Comparison of ENCODE assay signal across 26 cellular contexts in the genomic region with DNA sequence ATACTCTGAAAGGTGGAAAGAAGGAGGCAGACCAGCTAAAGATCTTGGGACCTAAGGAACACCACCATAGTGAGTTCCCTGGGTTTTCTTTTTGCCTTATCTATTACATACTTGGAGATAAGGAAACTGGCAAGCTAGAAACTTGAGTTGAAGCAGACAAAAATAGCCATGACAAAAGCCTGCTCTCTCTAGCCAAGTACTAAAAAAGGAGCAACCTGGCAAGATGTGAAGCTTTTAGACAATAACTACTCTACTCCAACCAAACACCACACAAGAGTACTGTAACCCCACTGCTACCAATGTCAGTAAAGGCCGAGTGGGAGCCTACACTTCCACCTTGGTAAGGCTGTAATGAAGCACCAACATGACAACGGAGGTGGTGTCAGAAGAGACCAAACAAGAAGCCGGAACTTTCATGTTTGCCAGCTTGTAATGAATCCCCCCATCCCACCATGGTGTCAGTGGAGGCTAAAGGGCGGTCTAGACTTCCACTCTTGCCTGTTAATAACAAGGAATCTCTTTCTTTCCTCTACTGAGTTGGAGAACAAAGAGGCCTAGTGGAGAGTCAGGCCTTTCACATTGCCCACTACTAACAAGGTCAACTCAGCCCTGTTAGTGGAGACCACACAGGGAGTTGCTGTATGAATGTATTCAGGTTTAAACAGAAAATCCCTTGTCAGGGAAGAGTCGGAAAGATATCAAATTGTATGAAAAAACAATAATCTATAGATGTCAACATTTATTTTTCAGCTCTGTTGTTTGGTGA. TPM values are rescaled to one million over a fixed set of nuclear protein-coding genes. Genes with fewer than 3 reads are reported as not detected.
"Had no signal": no experiment of that assay in that cellular context is flagged by ENCODE, and none has a peak within 500 bp of the region (broad histone marks: within the 10 kb centered on the region; RNA-seq: fewer than 3 reads in every experiment).

No MANE protein-coding gene starts in this region.

- H3K27ac Mint-ChIP-seq: activated CD4-positive, alpha-beta T cell treated with anti-CD3 and anti-CD28 coated beads, Interleukin-2, amount 10 ng/mL, durations not matched to agents 7 days and 5 days; activated CD8-positive, alpha-beta memory T cell treated with anti-CD3 and anti-CD28 coated beads, Interleukin-2, amount 10 ng/mL, durations not matched to agents 7 days and 5 days; activated CD8-positive, alpha-beta T cell treated with anti-CD3 and anti-CD28 coated beads for 36 hours; activated naive CD4-positive, alpha-beta T cell treated with anti-CD3 and anti-CD28 coated beads, Interleukin-2, amount 50 U/mL, for 24 hours; immature natural killer cell; nephron; stimulated activated memory B cell treated with anti-CD40 and anti-IgM and Interleukin-4, amounts not matched to agents 10 μg/mL and 1 μg/mL and 100 μg/mL, for 72 hours; T-cell; T-helper 2 cell treated with Interferon-gamma antibody and Interleukin-4, amounts not matched to agents 5 μg/mL and 100 μg/mL, for 36 hours had no signal

- H3K4me1 ChIP-seq: body of pancreas, colonic mucosa, left lung, parathyroid adenoma, sigmoid colon, stomach, suprapubic skin, tibial nerve had no signal

- DNase-seq: activated CD4-positive, alpha-beta T cell treated with anti-CD3 and anti-CD28 coated beads, Interleukin-2, amount 10 ng/mL, durations not matched to agents 7 days and 5 days; activated CD4-positive, CD25-positive, alpha-beta regulatory T cell treated with anti-CD3 and anti-CD28 coated beads, Interleukin-2, amount 50 U/mL, for 72 hours; activated CD8-positive, alpha-beta memory T cell treated with anti-CD3 and anti-CD28 coated beads, Interleukin-2, amount 10 ng/mL, durations not matched to agents 7 days and 5 days; activated CD8-positive, alpha-beta T cell treated with anti-CD3 and anti-CD28 coated beads for 36 hours; activated gamma-delta T cell; activated T-cell treated with anti-CD3 and anti-CD28 coated beads for 4 hours; anterior cingulate cortex; body of pancreas; colonic mucosa; immature natural killer cell; left lung; sigmoid colon; stimulated activated CD4-positive, alpha-beta T cell treated with anti-CD3 and anti-CD28 coated beads, Interleukin-15, amount 100 ng/mL, for 24 hours; stomach; T-cell had no signal

- H3K27me3 Mint-ChIP-seq: activated CD8-positive, alpha-beta T cell treated with anti-CD3 and anti-CD28 coated beads for 36 hours; activated naive CD4-positive, alpha-beta T cell treated with anti-CD3 and anti-CD28 coated beads, Interleukin-2, amount 50 U/mL, for 24 hours; central memory CD8-positive, alpha-beta T cell; T-cell had no signal

- H3K4me3 ChIP-seq: body of pancreas, colonic mucosa, left lung, sigmoid colon, smooth muscle cell, stomach, suprapubic skin, tibial nerve had no signal

- H3K79me2 ChIP-seq: parathyroid adenoma had no signal

- ATAC-seq: activated CD8-positive, alpha-beta memory T cell treated with anti-CD3 and anti-CD28 coated beads, Interleukin-2, amount 10 ng/mL, durations not matched to agents 7 days and 5 days; activated CD8-positive, alpha-beta T cell treated with anti-CD3 and anti-CD28 coated beads for 36 hours; body of pancreas; left lung; stimulated activated memory B cell treated with anti-CD40 and anti-IgM and Interleukin-4, amounts not matched to agents 10 μg/mL and 1 μg/mL and 100 μg/mL, for 72 hours; T-cell had no signal

- H3K4me1 Mint-ChIP-seq: activated CD4-positive, alpha-beta T cell treated with anti-CD3 and anti-CD28 coated beads, Interleukin-2, amount 10 ng/mL, durations not matched to agents 7 days and 5 days; activated CD8-positive, alpha-beta memory T cell treated with anti-CD3 and anti-CD28 coated beads, Interleukin-2, amount 10 ng/mL, durations not matched to agents 7 days and 5 days; activated naive CD4-positive, alpha-beta T cell treated with anti-CD3 and anti-CD28 coated beads, Interleukin-2, amount 50 U/mL, for 24 hours; central memory CD8-positive, alpha-beta T cell; immature natural killer cell; nephron; T-cell had no signal

- H3K27ac ChIP-seq: body of pancreas, colonic mucosa, epithelial cell of prostate, left lung, parathyroid adenoma, sigmoid colon, stomach, suprapubic skin, tibial nerve, VCaP had no signal

- H3K9me3 Mint-ChIP-seq: activated CD4-positive, alpha-beta T cell treated with anti-CD3 and anti-CD28 coated beads, Interleukin-2, amount 10 ng/mL, durations not matched to agents 7 days and 5 days; activated CD8-positive, alpha-beta T cell treated with anti-CD3 and anti-CD28 coated beads for 36 hours; activated naive CD4-positive, alpha-beta T cell treated with anti-CD3 and anti-CD28 coated beads, Interleukin-2, amount 50 U/mL, for 24 hours; central memory CD8-positive, alpha-beta T cell; T-cell; T-helper 2 cell treated with Interferon-gamma antibody and Interleukin-4, amounts not matched to agents 5 μg/mL and 100 μg/mL, for 36 hours had no signal

- H3K27me3 ChIP-seq: body of pancreas, colonic mucosa, left lung, sigmoid colon, suprapubic skin, tibial nerve had no signal

- H3K9me3 ChIP-seq: body of pancreas, colonic mucosa, left lung, sigmoid colon, stomach, suprapubic skin, tibial nerve had no signal

- H3K36me3 ChIP-seq: colonic mucosa, left lung, sigmoid colon, stomach, suprapubic skin, tibial nerve had no signal

- H3K4me2 ChIP-seq: smooth muscle cell had no signal

- H2AFZ ChIP-seq: parathyroid adenoma had no signal

- H3K4me3 Mint-ChIP-seq: activated CD4-positive, alpha-beta T cell treated with anti-CD3 and anti-CD28 coated beads, Interleukin-2, amount 10 ng/mL, durations not matched to agents 7 days and 5 days; activated CD8-positive, alpha-beta memory T cell treated with anti-CD3 and anti-CD28 coated beads, Interleukin-2, amount 10 ng/mL, durations not matched to agents 7 days and 5 days; activated CD8-positive, alpha-beta T cell treated with anti-CD3 and anti-CD28 coated beads for 36 hours; activated naive CD4-positive, alpha-beta T cell treated with anti-CD3 and anti-CD28 coated beads, Interleukin-2, amount 50 U/mL, for 24 hours; central memory CD8-positive, alpha-beta T cell; immature natural killer cell; nephron; stimulated activated memory B cell treated with anti-CD40 and anti-IgM and Interleukin-4, amounts not matched to agents 10 μg/mL and 1 μg/mL and 100 μg/mL, for 72 hours; T-cell; T-helper 2 cell treated with Interferon-gamma antibody and Interleukin-4, amounts not matched to agents 5 μg/mL and 100 μg/mL, for 36 hours had no signal

- H3K36me3 Mint-ChIP-seq: activated CD8-positive, alpha-beta memory T cell treated with anti-CD3 and anti-CD28 coated beads, Interleukin-2, amount 10 ng/mL, durations not matched to agents 7 days and 5 days; activated naive CD4-positive, alpha-beta T cell treated with anti-CD3 and anti-CD28 coated beads, Interleukin-2, amount 50 U/mL, for 24 hours; immature natural killer cell; stimulated activated memory B cell treated with anti-CD40 and anti-IgM and Interleukin-4, amounts not matched to agents 10 μg/mL and 1 μg/mL and 100 μg/mL, for 72 hours; T-cell had no signal

RNA-seq across cellular contexts. Expression of a gene that starts 55.8 kb away (rescaled TPM):
- total RNA-seq: activated CD4-positive, alpha-beta T cell treated with anti-CD3 and anti-CD28 coated beads, Interleukin-2, amount 10 ng/mL, durations not matched to agents 7 days and 5 days; activated CD8-positive, alpha-beta memory T cell treated with anti-CD3 and anti-CD28 coated beads, Interleukin-2, amount 10 ng/mL, durations not matched to agents 7 days and 5 days; activated CD8-positive, alpha-beta T cell treated with anti-CD3 and anti-CD28 coated beads for 36 hours had no signal
